28 cellular contexts compared by ENCODE assay signal in the genomic region with DNA sequence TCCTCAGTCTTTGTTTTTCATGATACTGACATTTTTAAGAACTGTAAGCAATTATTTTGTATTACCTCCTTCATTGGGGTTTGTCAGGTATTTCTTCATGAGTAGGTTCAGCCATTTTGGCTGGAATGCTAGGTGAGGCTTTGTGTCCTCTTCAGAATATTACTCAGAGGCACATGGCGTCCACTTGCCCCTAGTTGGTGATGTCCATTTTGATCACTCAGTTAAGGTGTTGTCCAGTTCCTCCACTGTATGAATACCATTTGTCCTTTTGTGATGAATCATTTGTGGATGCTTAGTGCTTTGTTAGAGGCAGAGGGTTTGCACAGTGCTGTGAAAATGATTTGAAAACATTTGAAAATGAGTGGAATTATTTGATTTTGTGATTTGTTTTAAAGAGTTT. TPM values are rescaled to one million over a fixed set of nuclear protein-coding genes. Genes with fewer than 3 reads are reported as not detected.
"Had no signal": no experiment of that assay in that cellular context is flagged by ENCODE, and none has a peak within 500 bp of the region (broad histone marks: within the 10 kb centered on the region; RNA-seq: fewer than 3 reads in every experiment).

No MANE protein-coding gene starts in this region.

- H3K4me1 ChIP-seq: SJCRH30 had no signal

- DNase-seq: activated CD4-positive, alpha-beta memory T cell treated with anti-CD3 and anti-CD28 coated beads for 36 hours; activated CD4-positive, alpha-beta T cell treated with anti-CD3 and anti-CD28 coated beads for 36 hours; activated CD4-positive, alpha-beta T cell treated with anti-CD3 and anti-CD28 coated beads, Interleukin-2, amount 50 U/mL, for 1 hour; activated CD8-positive, alpha-beta memory T cell treated with anti-CD3 and anti-CD28 coated beads, Interleukin-2, amount 50 U/mL, for 4 hours; activated gamma-delta T cell treated with Interleukin-2 at 50 U/mL for 16 hours; activated naive CD4-positive, alpha-beta T cell treated with anti-CD3 and anti-CD28 coated beads for 36 hours; activated T-cell treated with anti-CD3 and anti-CD28 coated beads for 4 hours; activated T-cell treated with anti-CD3 and anti-CD28 coated beads, Interleukin-2, amount 50 U/mL, for 4 hours; adrenal gland; caudate nucleus; cerebellar nuclear complex; Kasumi-1; MM.1S; MV-4-11; NCI-H1092; NCI-H1436 treated with DMSO at 0.1 percent for 48 hours; NCI-H1694 treated with DMSO at 0.1 percent for 48 hours; NCI-H2029; NCI-H345; NCI-H524 treated with DMSO at 0.1 percent for 48 hours; SHP77; SJCRH30 had no signal

- H3K27ac ChIP-seq: adrenal gland, SJCRH30, SK-N-MC had no signal

- H3K36me3 ChIP-seq: adrenal gland, SJCRH30 had no signal

- ATAC-seq: activated CD4-positive, alpha-beta T cell treated with anti-CD3 and anti-CD28 coated beads for 36 hours; activated CD4-positive, CD25-positive, alpha-beta regulatory T cell treated with anti-CD3 and anti-CD28 coated beads, Interleukin-2, amount 50 U/mL, for 24 hours; activated naive CD4-positive, alpha-beta T cell treated with anti-CD3 and anti-CD28 coated beads, Interleukin-2, amount 50 U/mL, for 72 hours; activated T-cell treated with anti-CD3 and anti-CD28 coated beads, Interleukin-2, amount 50 U/mL, for 4 hours; Panc1 had no signal

- H3K4me3 ChIP-seq: adrenal gland, SJCRH30, SK-N-MC had no signal

- H3K9me3 ChIP-seq: adrenal gland, SJCRH30 had no signal

- H3K27me3 ChIP-seq: adrenal gland, SJCRH30 had no signal

RNA-seq across cellular contexts. Expression of a gene that starts 4.7 kb away (rescaled TPM):
- total RNA-seq: NCI-H460, RPMI7951, SJCRH30 had no signal
